ENCODE assay signal across 20 cellular contexts in the genomic region with DNA sequence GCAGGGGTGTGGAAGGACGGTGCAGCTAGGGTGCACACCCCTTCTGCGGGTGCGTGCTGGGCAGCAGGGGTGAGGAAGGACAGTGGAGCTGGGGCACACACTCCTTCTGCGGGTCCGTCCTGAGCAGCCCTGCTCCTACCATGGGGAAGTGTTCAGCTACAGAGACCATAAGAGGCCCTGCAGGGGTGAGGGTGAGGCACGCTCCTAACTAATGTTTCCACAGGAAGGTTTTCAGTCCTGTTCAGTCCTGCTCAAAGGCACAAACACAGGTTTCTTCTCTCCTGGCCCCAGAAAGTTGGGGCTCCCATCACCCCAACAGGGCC. TPM values are rescaled to one million over a fixed set of nuclear protein-coding genes. Genes with fewer than 3 reads are reported as not detected.
DNase-seq lines count a peak whose midpoint lies in the region; ATAC-seq and TF ChIP-seq lines count a peak whose summit lies in the region.
"Had no signal": no experiment of that assay in that cellular context is flagged by ENCODE, and none has a peak within 500 bp of the region (broad histone marks: within the 10 kb centered on the region; RNA-seq: fewer than 3 reads in every experiment).

No MANE protein-coding gene starts in this region.

- CTCF ChIA-PET in T-cell (lab: Charles Lee): interaction anchor here in 1 of 2 donors (0.6 kb wide), 1 partner anchor 1810 kb away, joined by 5 read pairs; no protein-coding TSS in a partner anchor

- H3K9ac ChIP-seq in Loucy (ENCODE audit: low read depth, low read length, poor library complexity, severe bottlenecking): peak overlapping the region; percentile 78

- H3K4me1 ChIP-seq in Loucy (ENCODE audit: insufficient read depth, low read length, poor library complexity, severe bottlenecking): peaks cover 50% of the 10 kb centered on the region

- no peaks in the 10 kb centered on the region for H3K79me2 ChIP-seq in Loucy (ENCODE audit: insufficient read depth, low read length)

- H3K4me3 Mint-ChIP-seq in T-cell (no peak overlapping the region), memory B cell (no peak overlapping the region)
- H3K4me3 Mint-ChIP-seq: activated CD4-positive, alpha-beta T cell treated with anti-CD3 and anti-CD28 coated beads, Interleukin-2, amount 10 ng/mL, durations not matched to agents 24 days and 14 days; activated naive CD8-positive, alpha-beta T cell treated with anti-CD3 and anti-CD28 coated beads, Interleukin-2, amount 50 U/mL, for 24 hours; activated T-helper 1 cell treated with anti-CD3 and anti-CD28 coated beads, Interleukin-12 subunit alpha, Interleukin-12 subunit beta, Interleukin-2, Interleukin-4 antibody, amounts not matched to agents 30 ng/mL and 10 ng/mL and 1 ng/mL, durations not matched to agents 14 hours and 24 hours and 36 hours had no signal

- H3K27me3 Mint-ChIP-seq in T-cell (no peaks in the 10 kb centered on the region), memory B cell (no peaks in the 10 kb centered on the region)
- H3K27me3 Mint-ChIP-seq: activated CD4-positive, alpha-beta T cell treated with anti-CD3 and anti-CD28 coated beads, Interleukin-2, amount 10 ng/mL, durations not matched to agents 24 days and 14 days; activated naive CD8-positive, alpha-beta T cell treated with anti-CD3 and anti-CD28 coated beads, Interleukin-2, amount 50 U/mL, for 24 hours had no signal

- H3K9me3 Mint-ChIP-seq in T-cell: no peaks in the 10 kb centered on the region
- no peaks in the 10 kb centered on the region for H3K9me3 Mint-ChIP-seq in memory B cell
- H3K9me3 Mint-ChIP-seq: activated CD4-positive, alpha-beta T cell treated with anti-CD3 and anti-CD28 coated beads, Interleukin-2, amount 10 ng/mL, durations not matched to agents 24 days and 14 days; activated naive CD8-positive, alpha-beta T cell treated with anti-CD3 and anti-CD28 coated beads, Interleukin-2, amount 50 U/mL, for 24 hours; activated T-helper 1 cell treated with anti-CD3 and anti-CD28 coated beads, Interleukin-12 subunit alpha, Interleukin-12 subunit beta, Interleukin-2, Interleukin-4 antibody, amounts not matched to agents 30 ng/mL and 10 ng/mL and 1 ng/mL, durations not matched to agents 14 hours and 24 hours and 36 hours had no signal

- H3K4me2 ChIP-seq in Loucy (ENCODE audit: low read depth, low read length, poor library complexity, severe bottlenecking): peak overlapping the region; percentile 92

- H2AFZ ChIP-seq in Loucy (ENCODE audit: low read length): no peak overlapping the region

- H3K4me1 Mint-ChIP-seq in T-cell (peaks cover 26 to 35% (median 35%) of the 10 kb centered on the region in 3 donors), memory B cell (peaks cover 25% of the 10 kb centered on the region)

- no peaks in the 10 kb centered on the region for H3F3A ChIP-seq in Loucy (ENCODE audit: low read depth)

- peak overlapping the region; percentile 55 to 72 for H3K27ac Mint-ChIP-seq in T-cell
- peak overlapping the region; percentile 24 for H3K27ac Mint-ChIP-seq in memory B cell
- H3K27ac Mint-ChIP-seq: activated CD4-positive, alpha-beta T cell treated with anti-CD3 and anti-CD28 coated beads, Interleukin-2, amount 10 ng/mL, durations not matched to agents 24 days and 14 days; activated naive CD8-positive, alpha-beta T cell treated with anti-CD3 and anti-CD28 coated beads, Interleukin-2, amount 50 U/mL, for 24 hours; activated T-helper 1 cell treated with anti-CD3 and anti-CD28 coated beads, Interleukin-12 subunit alpha, Interleukin-12 subunit beta, Interleukin-2, Interleukin-4 antibody, amounts not matched to agents 30 ng/mL and 10 ng/mL and 1 ng/mL, durations not matched to agents 14 hours and 24 hours and 36 hours had no signal

- no peak for TF ChIP-seq CTCF in Loucy (conservative IDR thresholded peaks at IDR 0.05; ENCODE audit: low read length)

- DNase-seq in CD1c-positive myeloid dendritic cell (ENCODE audit: extremely low spot score) (peak; percentile 43), T-cell (no peak), memory B cell (ENCODE audit: low spot score in 2 of 2) (no peak), OCI-M1 (lab: John Stamatoyannopoulos, UW) (no peak), NCI-H1436 (lab: John Stamatoyannopoulos, UW) (no peak), GM19240 (ENCODE audit: insufficient read length, low spot score) (no peak)
- DNase-seq: activated CD4-positive, alpha-beta T cell treated with anti-CD3 and anti-CD28 coated beads, Interleukin-2, amount 10 ng/mL, durations not matched to agents 24 days and 14 days; activated naive CD8-positive, alpha-beta T cell treated with anti-CD3 and anti-CD28 coated beads, Interleukin-2, amount 50 U/mL, for 24 hours; effector CD8-positive, alpha-beta T cell; mucosa of descending colon; NCI-H1105; ovary; SIG-M5; stimulated activated CD4-positive, alpha-beta T cell treated with anti-CD3 and anti-CD28 coated beads, Interleukin-4, amount 100 ng/mL, for 1 hour; T1000 had no signal

- H3K36me3 ChIP-seq in Loucy (ENCODE audit: insufficient read depth, low read length): peaks cover 33% of the 10 kb centered on the region; the same call in 1 of the 2 replicates
- H3K36me3 ChIP-seq: ovary had no signal

- no peak overlapping the region for H3K4me3 ChIP-seq in Loucy (ENCODE audit: low read length, poor library complexity, severe bottlenecking)
- H3K4me3 ChIP-seq: mucosa of descending colon, ovary, thoracic aorta had no signal

- POLR2A ChIA-PET in T-cell (lab: Charles Lee): interaction anchor here in 1 of 2 donors (2.6 kb wide), 1 partner anchor 28 kb away, joined by 6 read pairs; no protein-coding TSS in a partner anchor

- H3K9me3 ChIP-seq in Loucy (ENCODE audit: insufficient read depth, low read depth, low read length): no peaks in the 10 kb centered on the region
- H3K9me3 ChIP-seq: mucosa of descending colon, ovary, thoracic aorta had no signal

- no peaks in the 10 kb centered on the region for H3K9me2 ChIP-seq in Loucy (replicated peaks; ENCODE audit: low read depth, low read length)

- H3K27me3 ChIP-seq in Loucy (ENCODE audit: insufficient read depth, low read length, poor library complexity, severe bottlenecking): no peaks in the 10 kb centered on the region
- H3K27me3 ChIP-seq: ovary had no signal

- H4K20me1 ChIP-seq in Loucy (ENCODE audit: insufficient read depth, low read length, poor library complexity, severe bottlenecking): no peaks in the 10 kb centered on the region

- H3K36me3 Mint-ChIP-seq in T-cell (peaks cover 20% of the 10 kb centered on the region), memory B cell (peaks cover 19% of the 10 kb centered on the region)

- ATAC-seq in T-cell (replicated peaks in 1 of 4): no peak
- ATAC-seq in memory B cell (ENCODE audit: low read depth): no peak
- no peak for ATAC-seq in GM18511 (IDR thresholded peaks at IDR 0.05; ENCODE audit: unreplicated experiment)
- ATAC-seq: activated naive CD8-positive, alpha-beta T cell treated with anti-CD3 and anti-CD28 coated beads, Interleukin-2, amount 50 U/mL, for 24 hours; mucosa of descending colon had no signal

RNA-seq across cellular contexts. Expression of gene ADAM8, which starts 3.3 kb away (rescaled TPM):
- total RNA-seq in T-cell: 100 to 1,000 TPM in 3 of 5 donors, 10 to 100 TPM in 2; 80.5 to 142 (median 107) TPM

RNA-seq across cellular contexts. Expression of gene TUBGCP2, which starts 28.8 kb away (rescaled TPM):
- total RNA-seq in T-cell: 10 to 100 TPM; 64.5 to 80.8 (median 72.7) TPM

RNA-seq across cellular contexts. Expression of gene ZNF511, which starts 28.8 kb away (rescaled TPM):
- total RNA-seq in T-cell: 10 to 100 TPM; 35.2 to 44.7 (median 36.8) TPM

RNA-seq across cellular contexts. Expression of gene VENTX, which starts 42.3 kb away (rescaled TPM):
- under 1 TPM in 3 of 5 donors, not detected in 2; 0.12 to 0.13 (median 0.12) TPM for total RNA-seq in T-cell
- total RNA-seq: activated CD4-positive, alpha-beta T cell treated with anti-CD3 and anti-CD28 coated beads, Interleukin-2, amount 10 ng/mL, durations not matched to agents 24 days and 14 days; activated T-helper 1 cell treated with anti-CD3 and anti-CD28 coated beads, Interleukin-12 subunit alpha, Interleukin-12 subunit beta, Interleukin-2, Interleukin-4 antibody, amounts not matched to agents 30 ng/mL and 10 ng/mL and 1 ng/mL, durations not matched to agents 14 hours and 24 hours and 36 hours; bronchial epithelial cell had no signal

RNA-seq across cellular contexts. Expression of gene UTF1, which starts 49.9 kb away (rescaled TPM):
- under 1 TPM in 1 of 5 donors, not detected in 4; 0.23 TPM for total RNA-seq in T-cell
- total RNA-seq: activated T-helper 1 cell treated with anti-CD3 and anti-CD28 coated beads, Interleukin-12 subunit alpha, Interleukin-12 subunit beta, Interleukin-2, Interleukin-4 antibody, amounts not matched to agents 30 ng/mL and 10 ng/mL and 1 ng/mL, durations not matched to agents 14 hours and 24 hours and 36 hours; bronchial epithelial cell; mucosa of descending colon; thoracic aorta had no signal
